Comparison of ENCODE assay signal across 1 cellular context in the genomic region with DNA sequence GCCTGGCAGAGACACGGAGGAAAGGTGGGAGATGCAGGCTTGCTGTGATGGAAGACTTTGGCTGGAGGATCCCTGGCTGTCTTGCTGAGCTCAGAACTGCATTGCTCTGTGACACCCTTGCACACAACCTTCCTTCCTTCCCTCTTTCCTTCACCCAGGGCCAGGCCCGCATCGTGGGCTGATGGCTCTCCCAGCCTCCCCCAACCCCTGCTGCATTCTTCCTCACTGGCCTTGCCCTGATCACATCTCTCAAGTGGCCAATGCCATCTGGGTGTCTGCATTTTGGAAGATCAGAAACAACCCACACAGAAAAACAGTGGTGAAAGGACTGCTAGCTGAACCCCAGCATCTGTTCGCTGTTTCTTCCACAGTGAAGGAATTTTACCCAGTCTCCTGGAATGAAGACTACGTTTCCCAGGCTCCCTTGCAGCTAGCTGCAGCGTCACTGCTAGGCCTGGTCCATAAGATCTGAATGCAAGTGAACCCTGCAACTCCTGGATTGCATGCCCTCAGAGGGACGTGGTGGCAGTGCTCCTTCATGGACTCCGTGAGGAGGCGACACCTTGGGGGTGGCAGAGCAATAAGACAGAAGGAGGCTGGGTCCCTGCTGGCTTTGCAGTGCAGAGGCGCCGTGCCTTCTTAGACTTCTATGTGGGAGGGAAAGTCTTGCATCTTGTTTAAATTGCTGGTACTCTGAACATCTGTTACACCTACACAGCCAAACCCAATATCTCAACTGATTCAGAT.
TF ChIP-seq lines count a peak whose summit lies in the region.

No MANE protein-coding gene starts in this region.

TF ChIP-seq in HCT116, 20 proteins besides CTCF, POLR2A, EP300 and RAD21 (continued from another document):
- TF ChIP-seq, protein P1, sequence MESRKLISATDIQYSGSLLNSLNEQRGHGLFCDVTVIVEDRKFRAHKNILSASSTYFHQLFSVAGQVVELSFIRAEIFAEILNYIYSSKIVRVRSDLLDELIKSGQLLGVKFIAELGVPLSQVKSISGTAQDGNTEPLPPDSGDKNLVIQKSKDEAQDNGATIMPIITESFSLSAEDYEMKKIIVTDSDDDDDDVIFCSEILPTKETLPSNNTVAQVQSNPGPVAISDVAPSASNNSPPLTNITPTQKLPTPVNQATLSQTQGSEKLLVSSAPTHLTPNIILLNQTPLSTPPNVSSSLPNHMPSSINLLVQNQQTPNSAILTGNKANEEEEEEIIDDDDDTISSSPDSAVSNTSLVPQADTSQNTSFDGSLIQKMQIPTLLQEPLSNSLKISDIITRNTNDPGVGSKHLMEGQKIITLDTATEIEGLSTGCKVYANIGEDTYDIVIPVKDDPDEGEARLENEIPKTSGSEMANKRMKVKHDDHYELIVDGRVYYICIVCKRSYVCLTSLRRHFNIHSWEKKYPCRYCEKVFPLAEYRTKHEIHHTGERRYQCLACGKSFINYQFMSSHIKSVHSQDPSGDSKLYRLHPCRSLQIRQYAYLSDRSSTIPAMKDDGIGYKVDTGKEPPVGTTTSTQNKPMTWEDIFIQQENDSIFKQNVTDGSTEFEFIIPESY (IDR thresholded peaks at IDR 0.05; ENCODE audit: extremely low read depth, insufficient replicate concordance, low read length), result no peak
- TF ChIP-seq CBX3 (IDR thresholded peaks at IDR 0.05; ENCODE audit: low read depth) (no peak), CEBPB (IDR thresholded peaks at IDR 0.05; ENCODE audit: low read depth) (no peak), ZNF274 (IDR thresholded peaks at IDR 0.05; ENCODE audit: low read depth, low read length) (no peak), EZH2phosphoT487 (IDR thresholded peaks at IDR 0.05; ENCODE audit: borderline replicate concordance) (no peak), SRF (IDR thresholded peaks at IDR 0.05; ENCODE audit: low read depth) (no peak), ZFX (IDR thresholded peaks at IDR 0.05) (no peak)
- TF ChIP-seq, protein P2, sequence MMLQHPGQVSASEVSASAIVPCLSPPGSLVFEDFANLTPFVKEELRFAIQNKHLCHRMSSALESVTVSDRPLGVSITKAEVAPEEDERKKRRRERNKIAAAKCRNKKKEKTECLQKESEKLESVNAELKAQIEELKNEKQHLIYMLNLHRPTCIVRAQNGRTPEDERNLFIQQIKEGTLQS (IDR thresholded peaks at IDR 0.05), result no peak
- TF ChIP-seq, protein P3, sequence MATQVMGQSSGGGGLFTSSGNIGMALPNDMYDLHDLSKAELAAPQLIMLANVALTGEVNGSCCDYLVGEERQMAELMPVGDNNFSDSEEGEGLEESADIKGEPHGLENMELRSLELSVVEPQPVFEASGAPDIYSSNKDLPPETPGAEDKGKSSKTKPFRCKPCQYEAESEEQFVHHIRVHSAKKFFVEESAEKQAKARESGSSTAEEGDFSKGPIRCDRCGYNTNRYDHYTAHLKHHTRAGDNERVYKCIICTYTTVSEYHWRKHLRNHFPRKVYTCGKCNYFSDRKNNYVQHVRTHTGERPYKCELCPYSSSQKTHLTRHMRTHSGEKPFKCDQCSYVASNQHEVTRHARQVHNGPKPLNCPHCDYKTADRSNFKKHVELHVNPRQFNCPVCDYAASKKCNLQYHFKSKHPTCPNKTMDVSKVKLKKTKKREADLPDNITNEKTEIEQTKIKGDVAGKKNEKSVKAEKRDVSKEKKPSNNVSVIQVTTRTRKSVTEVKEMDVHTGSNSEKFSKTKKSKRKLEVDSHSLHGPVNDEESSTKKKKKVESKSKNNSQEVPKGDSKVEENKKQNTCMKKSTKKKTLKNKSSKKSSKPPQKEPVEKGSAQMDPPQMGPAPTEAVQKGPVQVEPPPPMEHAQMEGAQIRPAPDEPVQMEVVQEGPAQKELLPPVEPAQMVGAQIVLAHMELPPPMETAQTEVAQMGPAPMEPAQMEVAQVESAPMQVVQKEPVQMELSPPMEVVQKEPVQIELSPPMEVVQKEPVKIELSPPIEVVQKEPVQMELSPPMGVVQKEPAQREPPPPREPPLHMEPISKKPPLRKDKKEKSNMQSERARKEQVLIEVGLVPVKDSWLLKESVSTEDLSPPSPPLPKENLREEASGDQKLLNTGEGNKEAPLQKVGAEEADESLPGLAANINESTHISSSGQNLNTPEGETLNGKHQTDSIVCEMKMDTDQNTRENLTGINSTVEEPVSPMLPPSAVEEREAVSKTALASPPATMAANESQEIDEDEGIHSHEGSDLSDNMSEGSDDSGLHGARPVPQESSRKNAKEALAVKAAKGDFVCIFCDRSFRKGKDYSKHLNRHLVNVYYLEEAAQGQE (IDR thresholded peaks at IDR 0.05; ENCODE audit: low read depth), result no peak
